Comparison of ENCODE assay signal across 17 cellular contexts in genomic region chr2:174121178-174121577, GRCh38.
DNase-seq lines count a peak whose midpoint lies in the region; ATAC-seq and TF ChIP-seq lines count a peak whose summit lies in the region.
"Had no signal": no experiment of that assay in that cellular context is flagged by ENCODE, and none has a peak within 500 bp of the region (broad histone marks: within the 10 kb centered on the region; RNA-seq: fewer than 3 reads in every experiment).

No MANE protein-coding gene starts in this region.

- no peak for ATAC-seq in foreskin keratinocyte
- ATAC-seq in GM21515 (IDR thresholded peaks at IDR 0.05; ENCODE audit: unreplicated experiment): no peak
- no peak for ATAC-seq in right cardiac atrium
- ATAC-seq: gastrocnemius medialis, lower lobe of right lung, natural killer cell had no signal

- H2AFZ ChIP-seq in ACC112 (ENCODE audit: low read length, unreplicated experiment): no peak overlapping the region

- H3K4me1 ChIP-seq in ACC112 (ENCODE audit: control insufficient read depth, insufficient read depth, low read length, unreplicated experiment) (peaks cover 44% of the 10 kb centered on the region), HEK293 (ENCODE audit: control insufficient read depth, insufficient read depth, low read length) (peaks cover 16% of the 10 kb centered on the region), foreskin keratinocyte (peaks cover 51% of the 10 kb centered on the region), right cardiac atrium (ENCODE audit: control insufficient read depth, insufficient read depth, low read length) (no peaks in the 10 kb centered on the region)
- H3K4me1 ChIP-seq: gastrocnemius medialis, lower lobe of right lung had no signal

- H3K79me2 ChIP-seq in ACC112 (ENCODE audit: control insufficient read depth, insufficient read depth, low read length, unreplicated experiment): no peaks in the 10 kb centered on the region

- WGBS in right cardiac atrium: 95% methylated on average over 2 of the region's 2 CpGs

- POLR2A ChIA-PET in HEK293 (lab: Yijun Ruan, JAX): no interaction called here

- H3K27ac ChIP-seq in ACC112 (ENCODE audit: low read depth, low read length) (peak overlapping the region; percentile 50), HEK293 (ENCODE audit: extremely low read depth, low read depth, low read length) (no peak overlapping the region), foreskin keratinocyte (no peak overlapping the region), right cardiac atrium (ENCODE audit: low read length) (no peak overlapping the region)
- H3K27ac ChIP-seq: gastrocnemius medialis, lower lobe of right lung, skin epidermis had no signal

- TF ChIP-seq CTCF in HEK293 (tag by site-specific recombination; IDR thresholded peaks at IDR 0.05) (no peak), foreskin keratinocyte (conservative IDR thresholded peaks at IDR 0.05) (peak; percentile 22)

- H3K9me3 ChIP-seq in HEK293 (ENCODE audit: control insufficient read depth, insufficient read depth, low read depth, low read length) (no peaks in the 10 kb centered on the region), right cardiac atrium (ENCODE audit: control insufficient read depth, low read length) (no peaks in the 10 kb centered on the region)
- H3K9me3 ChIP-seq: gastrocnemius medialis, lower lobe of right lung had no signal

- H3K36me3 ChIP-seq in ACC112 (ENCODE audit: insufficient read depth, low read length): no peaks in the 10 kb centered on the region
- H3K36me3 ChIP-seq in HEK293 (ENCODE audit: control insufficient read depth in 2 of 2, insufficient read depth in 1 of 2, low read length in 2 of 2): no peaks in the 10 kb centered on the region
- H3K36me3 ChIP-seq: gastrocnemius medialis, lower lobe of right lung had no signal

- intact Hi-C loops in right cardiac atrium (cut with DNase I): no loop called here

- DNase-seq in NCI-H69 (lab: John Stamatoyannopoulos, UW) (peak; percentile 92), foreskin keratinocyte (peak in 1 of 2 donors; percentile 37), NOMO-1 treated with DMSO at 0.1 percent for 48 hours (lab: John Stamatoyannopoulos, UW; ENCODE audit: unreplicated experiment) (no peak), right cardiac atrium (no peak)
- no peak for DNase-seq in effector CD4-positive, alpha-beta T cell
- DNase-seq: activated CD4-positive, alpha-beta memory T cell treated with anti-CD3 and anti-CD28 coated beads for 36 hours; activated naive CD4-positive, alpha-beta T cell treated with anti-CD3 and anti-CD28 coated beads, Interleukin-2, amount 50 U/mL, for 16 hours; activated T-cell treated with anti-CD3 and anti-CD28 coated beads, Interleukin-2, amount 50 U/mL, for 1 hour; CD8-positive, alpha-beta memory T cell; gastrocnemius medialis; lower lobe of right lung; natural killer cell; NCI-H526 treated with DMSO at 0.1 percent for 48 hours had no signal

- H3K4me3 ChIP-seq in ACC112 (ENCODE audit: low read depth, low read length): no peak overlapping the region
- no peak overlapping the region for H3K4me3 ChIP-seq in HEK293 (ENCODE audit: low read depth, low read length)
- H3K4me3 ChIP-seq in right cardiac atrium (ENCODE audit: low read length): no peak overlapping the region
- H3K4me3 ChIP-seq: gastrocnemius medialis, lower lobe of right lung, skin epidermis had no signal

- CTCF ChIA-PET in HEK293 (lab: Yijun Ruan, JAX): interaction anchor here (0.6 kb wide), 2 partner anchors 222 to 503 kb away, joined by 3 read pairs; no protein-coding TSS in a partner anchor

- H3K27me3 ChIP-seq in ACC112 (ENCODE audit: insufficient read depth, low read length): no peaks in the 10 kb centered on the region
- H3K27me3 ChIP-seq in foreskin keratinocyte: no peaks in the 10 kb centered on the region
- no peaks in the 10 kb centered on the region for H3K27me3 ChIP-seq in right cardiac atrium (ENCODE audit: control insufficient read depth, insufficient read depth)
- H3K27me3 ChIP-seq: gastrocnemius medialis had no signal

TF ChIP-seq in HEK293, 187 proteins besides CTCF, POLR2A, EP300 and RAD21 (continues in another document):
- TF ChIP-seq OSR2 (tag by site-specific recombination; IDR thresholded peaks at IDR 0.05): no peak
- TF ChIP-seq SP2 (tag by site-specific recombination; IDR thresholded peaks at IDR 0.05): no peak
- no peak for TF ChIP-seq ZNF513 (tag by site-specific recombination; IDR thresholded peaks at IDR 0.05)
- no peak for TF ChIP-seq ZNF837 (tag by site-specific recombination; IDR thresholded peaks at IDR 0.05)
- no peak for TF ChIP-seq ZNF704 (tag by site-specific recombination; IDR thresholded peaks at IDR 0.05)
- TF ChIP-seq ZNF660 (tag by site-specific recombination; IDR thresholded peaks at IDR 0.05): no peak
- no peak for TF ChIP-seq ZNF610 (tag by site-specific recombination; IDR thresholded peaks at IDR 0.05; ENCODE audit: borderline replicate concordance)
- no peak for TF ChIP-seq ZNF19 (tag by site-specific recombination; IDR thresholded peaks at IDR 0.05; ENCODE audit: low read depth)
- TF ChIP-seq ZNF362 (tag by site-specific recombination; IDR thresholded peaks at IDR 0.05): no peak
- no peak for TF ChIP-seq MZF1 (tag by site-specific recombination; IDR thresholded peaks at IDR 0.05; ENCODE audit: borderline replicate concordance)
- TF ChIP-seq PRDM2 (tag by site-specific recombination; IDR thresholded peaks at IDR 0.05; ENCODE audit: borderline replicate concordance): no peak
- TF ChIP-seq ZNF596 (tag by site-specific recombination; IDR thresholded peaks at IDR 0.05): no peak
